ENCODE assay signal across 23 cellular contexts in the genomic region with DNA sequence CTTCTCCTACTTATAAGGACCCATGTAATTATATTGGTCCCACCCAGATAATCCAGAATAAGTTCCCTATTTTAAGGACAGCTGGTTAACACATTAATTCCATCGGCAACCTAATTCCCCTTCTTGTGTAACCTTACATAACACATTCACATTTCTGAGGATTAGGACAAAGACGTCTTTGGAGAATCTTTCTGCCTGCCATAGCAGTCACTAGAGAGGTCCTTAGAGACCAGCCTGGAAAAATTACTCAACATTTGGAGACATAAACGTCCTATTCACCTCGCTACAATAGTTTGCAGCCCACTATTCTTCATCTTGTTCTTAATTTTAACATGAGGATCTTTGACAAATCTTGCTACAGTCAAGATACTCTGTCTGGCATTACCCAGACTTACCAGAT.
"Had no signal": no experiment of that assay in that cellular context is flagged by ENCODE, and none has a peak within 500 bp of the region (broad histone marks: within the 10 kb centered on the region; RNA-seq: fewer than 3 reads in every experiment).

No MANE protein-coding gene starts in this region.

- H3K9me3 Mint-ChIP-seq: stimulated activated effector memory CD8-positive, alpha-beta T cell treated with anti-CD3 and anti-CD28 coated beads, Interleukin-12 subunit alpha, Interleukin-12 subunit beta, amount 100 ng/mL, for 72 hours had no signal

- FAIRE-seq: pancreas, small intestine, urothelium cell line had no signal

- DNase-seq: nephron progenitor cell; nucleus accumbens; retina; right cardiac atrium; right lobe of liver; sigmoid colon; small intestine; stimulated activated CD4-positive, alpha-beta T cell treated with anti-CD3 and anti-CD28 coated beads, Interleukin-15, amount 100 ng/mL, for 24 hours; stimulated activated CD4-positive, alpha-beta T cell treated with anti-CD3 and anti-CD28 coated beads, Interleukin-2, amount 100 ng/mL, for 24 hours; stimulated activated CD4-positive, alpha-beta T cell treated with anti-CD3 and anti-CD28 coated beads, Interleukin-2, amount 100 ng/mL, for 48 hours; stimulated activated CD4-positive, alpha-beta T cell treated with anti-CD3 and anti-CD28 coated beads, Interleukin-4, amount 100 ng/mL, for 24 hours; stimulated activated naive B cell treated with anti-CD40 and anti-IgM and Interleukin-4, amounts not matched to agents 10 μg/mL and 1 μg/mL and 100 μg/mL, for 72 hours; stimulated activated naive CD4-positive, alpha-beta T cell treated with Interleukin-2 at 50 U/mL for 16 hours; stomach; thyroid gland; trophoblast cell; upper lobe of left lung had no signal

- ATAC-seq: natural killer cell treated with Interleukin-12 subunit alpha and Interleukin-12 subunit beta and Interleukin-15 and Interleukin-18, amount 100 ng/mL, for 72 hours; right cardiac atrium; stimulated activated effector memory CD8-positive, alpha-beta T cell treated with anti-CD3 and anti-CD28 coated beads, Interleukin-12 subunit alpha, Interleukin-12 subunit beta, amount 100 ng/mL, for 72 hours; stimulated activated naive B cell treated with anti-CD40 and anti-IgM and Interleukin-4, amounts not matched to agents 10 μg/mL and 1 μg/mL and 100 μg/mL, for 72 hours had no signal

- H3K27ac Mint-ChIP-seq: natural killer cell treated with Interleukin-12 subunit alpha and Interleukin-12 subunit beta and Interleukin-15 and Interleukin-18, amount 100 ng/mL, for 72 hours; nephron progenitor cell; stimulated activated effector memory CD8-positive, alpha-beta T cell treated with anti-CD3 and anti-CD28 coated beads, Interleukin-12 subunit alpha, Interleukin-12 subunit beta, amount 100 ng/mL, for 72 hours; stimulated activated naive B cell treated with anti-CD40 and anti-IgM and Interleukin-4, amounts not matched to agents 10 μg/mL and 1 μg/mL and 100 μg/mL, for 72 hours; stimulated activated naive CD8-positive, alpha-beta T cell treated with anti-CD3 and anti-CD28 coated beads, Interleukin-15, Interleukin-2, amounts not matched to agents 100 ng/mL and 50 ng/mL, for 24 hours had no signal

- H3K36me3 Mint-ChIP-seq: natural killer cell treated with Interleukin-12 subunit alpha and Interleukin-12 subunit beta and Interleukin-15 and Interleukin-18, amount 100 ng/mL, for 72 hours; stimulated activated effector memory CD8-positive, alpha-beta T cell treated with anti-CD3 and anti-CD28 coated beads, Interleukin-12 subunit alpha, Interleukin-12 subunit beta, amount 100 ng/mL, for 72 hours; stimulated activated naive B cell treated with anti-CD40 and anti-IgM and Interleukin-4, amounts not matched to agents 10 μg/mL and 1 μg/mL and 100 μg/mL, for 72 hours had no signal

- H3K4me1 Mint-ChIP-seq: nephron progenitor cell; neural crest cell; stimulated activated effector memory CD8-positive, alpha-beta T cell treated with anti-CD3 and anti-CD28 coated beads, Interleukin-12 subunit alpha, Interleukin-12 subunit beta, amount 100 ng/mL, for 72 hours; stimulated activated naive B cell treated with anti-CD40 and anti-IgM and Interleukin-4, amounts not matched to agents 10 μg/mL and 1 μg/mL and 100 μg/mL, for 72 hours had no signal

- H3K4me3 Mint-ChIP-seq: natural killer cell treated with Interleukin-12 subunit alpha and Interleukin-12 subunit beta and Interleukin-15 and Interleukin-18, amount 100 ng/mL, for 72 hours; nephron progenitor cell; neural crest cell; stimulated activated effector memory CD8-positive, alpha-beta T cell treated with anti-CD3 and anti-CD28 coated beads, Interleukin-12 subunit alpha, Interleukin-12 subunit beta, amount 100 ng/mL, for 72 hours; stimulated activated naive B cell treated with anti-CD40 and anti-IgM and Interleukin-4, amounts not matched to agents 10 μg/mL and 1 μg/mL and 100 μg/mL, for 72 hours; stimulated activated naive CD8-positive, alpha-beta T cell treated with anti-CD3 and anti-CD28 coated beads, Interleukin-15, Interleukin-2, amounts not matched to agents 100 ng/mL and 50 ng/mL, for 24 hours had no signal
